8 cellular contexts compared by ENCODE assay signal in genomic region chr6:111057074-111057752, GRCh38. TPM values are rescaled to one million over a fixed set of nuclear protein-coding genes. Genes with fewer than 3 reads are reported as not detected.
DNase-seq lines count a peak whose midpoint lies in the region; ATAC-seq, FAIRE-seq and TF ChIP-seq lines count a peak whose summit lies in the region.

No MANE protein-coding gene starts in this region.

- H3K4me2 ChIP-seq in endothelial cell of umbilical vein (ENCODE audit: insufficient read depth, low read length) = no peak overlapping the region

- H3K4me3 ChIP-seq in BE2C (ENCODE audit: low read depth, low read length) (no peak overlapping the region), SJCRH30 (no peak overlapping the region), endothelial cell of umbilical vein (replicated peaks in 1 of 3; ENCODE audit: insufficient read depth in 1 of 3, low read depth in 1 of 3, low read length in 3 of 3) (no peak overlapping the region)

- no peak overlapping the region for H3K27ac ChIP-seq in SJCRH30
- H3K27ac ChIP-seq in endothelial cell of umbilical vein (ENCODE audit: insufficient read depth, low read depth, low read length) = no peak overlapping the region

- ATAC-seq in GM18498 (IDR thresholded peaks at IDR 0.05; ENCODE audit: unreplicated experiment) = no peak

- POLR2A ChIA-PET in endothelial cell of umbilical vein (lab: Charles Lee) = no interaction called here

- no peaks in the 10 kb centered on the region for H3K9me1 ChIP-seq in endothelial cell of umbilical vein (replicated peaks; ENCODE audit: control insufficient read depth, extremely low read depth, insufficient read depth, low read length)

- H3K4me1 ChIP-seq in BE2C (no peaks in the 10 kb centered on the region), SJCRH30 (no peaks in the 10 kb centered on the region), endothelial cell of umbilical vein (ENCODE audit: control insufficient read depth, extremely low read depth, insufficient read depth, low read length) (no peaks in the 10 kb centered on the region)

- H2AFZ ChIP-seq in endothelial cell of umbilical vein (ENCODE audit: low read depth, low read length) = no peak overlapping the region

- no peaks in the 10 kb centered on the region for H4K20me1 ChIP-seq in endothelial cell of umbilical vein (replicated peaks; ENCODE audit: control insufficient read depth, extremely low read depth, insufficient read depth, low read length)

- H3K27me3 ChIP-seq in BE2C = no peaks in the 10 kb centered on the region
- no peaks in the 10 kb centered on the region for H3K27me3 ChIP-seq in SJCRH30
- peaks cover 7 to 9% of the 10 kb centered on the region in 2 experiments for H3K27me3 ChIP-seq in endothelial cell of umbilical vein (ENCODE audit: control insufficient read depth in 2 of 2, insufficient read depth in 2 of 2, low read length in 2 of 2)

- DNase-seq in BE2C = peak; percentile 34
- DNase-seq in GM12892 (ENCODE audit: insufficient read length) = peak; percentile 22
- DNase-seq in LoVo (ENCODE audit: low spot score) = peak; percentile 58
- DNase-seq in SJCRH30 = peak; percentile 33 to 69
- DNase-seq in endothelial cell of umbilical vein (ENCODE audit: low read depth, low spot score) = peak; percentile 49
- no peak for DNase-seq in HK-2 (ENCODE audit: unreplicated experiment)

- CTCF ChIA-PET in endothelial cell of umbilical vein (lab: Charles Lee) = interaction anchor here (0.6 to 4.1 kb wide), 25 partner anchors 9 to 548 kb away, joined by 3 to 64 read pairs (median 4); partner anchors contain the start of gene TRAF3IP2

- H3K9me3 ChIP-seq in BE2C (no peaks in the 10 kb centered on the region), SJCRH30 (replicated peaks) (no peaks in the 10 kb centered on the region), endothelial cell of umbilical vein (replicated peaks; ENCODE audit: control insufficient read depth, insufficient read depth, low read length) (no peaks in the 10 kb centered on the region)

- dilution Hi-C loops in endothelial cell of umbilical vein (cut with MboI; ENCODE audit: extremely low pct_ligation_motif_present, low sequenced_read_pairs) = no loop called here

- peaks cover 7% of the 10 kb centered on the region for H3K9me3 Mint-ChIP-seq in nephron

- peak; percentile 91 for TF ChIP-seq CTCF in BE2C (IDR thresholded peaks at IDR 0.05; ENCODE audit: low read depth, low read length)
- peak; percentile 56 to 64 for TF ChIP-seq CTCF in endothelial cell of umbilical vein (IDR thresholded peaks at IDR 0.05; ENCODE audit: extremely low read depth in 1 of 2, insufficient read depth in 1 of 2, low read depth in 1 of 2, low read length in 2 of 2)
- TF ChIP-seq CTCF in nephron (IDR thresholded peaks at IDR 0.05; ENCODE audit: unreplicated experiment in 3 of 3) = peak; percentile 63 to 75 (median 74)

- H3K36me3 Mint-ChIP-seq in nephron (ENCODE audit: low read depth) = no peaks in the 10 kb centered on the region

- H3K36me3 ChIP-seq in BE2C (no peaks in the 10 kb centered on the region), SJCRH30 (no peaks in the 10 kb centered on the region), endothelial cell of umbilical vein (ENCODE audit: control insufficient read depth in 2 of 2, extremely low read depth in 1 of 2, insufficient read depth in 2 of 2, low read length in 2 of 2) (no peaks in the 10 kb centered on the region)

- H3K27me3 Mint-ChIP-seq in nephron (ENCODE audit: low read depth) = peaks cover 16% of the 10 kb centered on the region

- no peaks in the 10 kb centered on the region for H3K4me1 Mint-ChIP-seq in nephron

- no TSS peak for BruUV-seq in endothelial cell of umbilical vein (replicated peaks; lab: Mats Ljungman, UMichigan)

- intact Hi-C loops in endothelial cell of umbilical vein (cut with micrococcal nuclease) = loop anchor here (1.0 kb wide), 2 partner anchors 153 to 986 kb away; no protein-coding TSS in a partner anchor

- no peak overlapping the region for H3K9ac ChIP-seq in endothelial cell of umbilical vein (replicated peaks; ENCODE audit: extremely low read depth, insufficient read depth, low read length)

- TF ChIP-seq POLR2A in GM12892 (IDR thresholded peaks at IDR 0.05; ENCODE audit: low read depth, low read length) (no peak), endothelial cell of umbilical vein (IDR thresholded peaks at IDR 0.05; ENCODE audit: low read depth, low read length) (no peak)

- no peaks in the 10 kb centered on the region for H3K79me2 ChIP-seq in endothelial cell of umbilical vein (ENCODE audit: control insufficient read depth, insufficient read depth, low read length)

- peak; percentile 81 for FAIRE-seq in GM12892 (lab: Jason Lieb, UNC)
- peak; percentile 70 for FAIRE-seq in endothelial cell of umbilical vein (lab: Jason Lieb, UNC)

- H3K4me3 Mint-ChIP-seq in nephron = no peak overlapping the region

- H3K27ac Mint-ChIP-seq in nephron = no peak overlapping the region

TF ChIP-seq in endothelial cell of umbilical vein, 7 proteins besides CTCF, POLR2A, EP300 and RAD21:
- no peak for TF ChIP-seq POLR2AphosphoS5 (IDR thresholded peaks at IDR 0.05; ENCODE audit: insufficient read depth, low read depth, low read length)
- no peak for TF ChIP-seq MYC (IDR thresholded peaks at IDR 0.05; ENCODE audit: low read depth, low read length)

RNA-seq across cellular contexts. Expression of gene SLC16A10, which starts 30.1 kb away (rescaled TPM):
- polyA plus RNA-seq in BE2C (2012; ENCODE audit: insufficient read depth, insufficient read length, low read depth) = 0.12 TPM
- 3.4 TPM for polyA plus RNA-seq in GM12892 (2012; ENCODE audit: missing spikeins)
- total RNA-seq in SJCRH30 (2014; rRNA removed; shearing (Covaris generic)) = 29.5 and 31.2 TPM in 2 replicates
- total RNA-seq in endothelial cell of umbilical vein = not detected in 2 replicates
- 0.18 TPM in 1 of 2 replicates, not detected in the other for polyA plus RNA-seq in endothelial cell of umbilical vein
- not detected in 2 replicates for polyA plus RNA-seq in endothelial cell of umbilical vein (2011; cell fraction: cytosol; rRNA removed)
- polyA plus RNA-seq in endothelial cell of umbilical vein (2011; cell fraction: nucleus; rRNA removed) = not detected in 2 replicates
- not detected in 2 replicates for polyA plus RNA-seq in endothelial cell of umbilical vein (2012)
- not detected in 2 replicates for polyA minus RNA-seq in endothelial cell of umbilical vein
- 0.61 TPM for polyA minus RNA-seq in endothelial cell of umbilical vein (2011; cell fraction: cytosol; rRNA and poly(A)+ RNA removed)
- polyA minus RNA-seq in endothelial cell of umbilical vein (2011; cell fraction: nucleus; rRNA and poly(A)+ RNA removed) = not detected in 2 replicates

Comparison
In these comparisons a context has a peak if more than half of its experiments do, and no peak if none do; other contexts are left out.
1. RNA of gene SLC16A10, which starts 30.1 kb away (total RNA-seq): 29.5 to 31.2 TPM in SJCRH30; not detected in endothelial cell of umbilical vein; every median in the first group is over 10 times any median in the second.
2. Peak in every context shown above with its lines, with median percentiles within 50 percentile points of each other: CTCF ChIP-seq.